ENCODE assay signal across 1 cellular context in the genomic region with DNA sequence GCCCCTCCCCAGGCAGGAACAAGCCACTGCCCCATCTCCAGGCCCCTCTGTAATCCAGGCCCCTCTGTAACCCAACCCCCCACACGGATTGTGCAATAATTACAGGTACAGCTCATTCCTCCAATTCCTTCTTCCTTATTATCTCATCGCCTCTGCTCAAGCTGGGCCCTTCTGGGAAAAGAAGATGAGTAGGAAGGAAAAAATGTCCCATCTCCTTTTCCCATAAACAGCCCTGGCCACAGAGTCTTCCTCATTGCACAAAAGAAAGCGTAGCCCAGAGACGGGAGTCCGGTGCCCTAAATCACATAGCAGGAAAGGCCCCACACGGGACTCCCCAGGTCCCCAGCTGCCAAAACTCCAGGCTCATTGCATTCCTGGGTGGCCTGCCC.
TF ChIP-seq lines count a peak whose summit lies in the region.

No MANE protein-coding gene starts in this region.

TF ChIP-seq in H1, 55 proteins besides CTCF, POLR2A, EP300 and RAD21:
- peak; percentile 97 for TF ChIP-seq CEBPB (IDR thresholded peaks at IDR 0.05; ENCODE audit: low read depth, low read length)
- TF ChIP-seq NANOG (IDR thresholded peaks at IDR 0.05; ENCODE audit: insufficient read depth, low read depth, low read length, poor library complexity, severe bottlenecking), result no peak
- TF ChIP-seq SIX5 (IDR thresholded peaks at IDR 0.05; ENCODE audit: low read depth, low read length), result no peak
